Comparison of ENCODE assay signal across 20 cellular contexts in genomic region chr16:84138500-84138823, GRCh38. TPM values are rescaled to one million over a fixed set of nuclear protein-coding genes. Genes with fewer than 3 reads are reported as not detected.
DNase-seq lines count a peak whose midpoint lies in the region; ATAC-seq, FAIRE-seq and TF ChIP-seq lines count a peak whose summit lies in the region.
"Had no signal": no experiment of that assay in that cellular context is flagged by ENCODE, and none has a peak within 500 bp of the region (broad histone marks: within the 10 kb centered on the region; RNA-seq: fewer than 3 reads in every experiment).

No MANE protein-coding gene starts in this region.

- H3K36me3 ChIP-seq in HepG2 (replicated peaks in 1 of 2; ENCODE audit: control insufficient read depth in 1 of 2, insufficient read depth in 2 of 2, low read length in 2 of 2) = no peaks in the 10 kb centered on the region
- H3K36me3 ChIP-seq in right lobe of liver = no peaks in the 10 kb centered on the region
- no peaks in the 10 kb centered on the region for H3K36me3 ChIP-seq in hepatocyte (replicated peaks; ENCODE audit: insufficient read depth, low read depth)
- H3K36me3 ChIP-seq: neutrophil had no signal

- DNase-seq in HepG2 (ENCODE audit: low spot score) = no peak
- DNase-seq in right lobe of liver = no peak
- no peak for DNase-seq in WTC11 (ENCODE audit: low spot score)
- no peak for DNase-seq in hepatocyte (ENCODE audit: low spot score)
- DNase-seq in iPS-NIHi7 (ENCODE audit: extremely low spot score) = no peak
- no peak for DNase-seq in NCI-H2171 treated with DMSO at 0.1 percent for 48 hours (lab: John Stamatoyannopoulos, UW)
- no peak for DNase-seq in AML-193 (lab: John Stamatoyannopoulos, UW)
- no peak for DNase-seq in activated naive CD4-positive, alpha-beta T cell (lab: John Stamatoyannopoulos, UW)
- DNase-seq: activated CD4-positive, alpha-beta T cell treated with anti-CD3 and anti-CD28 coated beads for 1 hour; amniotic stem cell; Caco-2; HCEC 1CT; NCI-H1048; small intestine; stimulated activated naive CD4-positive, alpha-beta T cell treated with Interleukin-2 at 50 U/mL for 16 hours had no signal

- in situ Hi-C loops in HepG2 (cut with HindIII; ENCODE audit: extremely low pct_ligation_motif_present, low pct_unique_long_range_greater_than_20kb) = no loop called here

- BruUV-seq in HepG2 (replicated peaks; lab: Mats Ljungman, UMichigan) = TSS peak; percentile 74

- peaks cover 64% of the 10 kb centered on the region for H3K79me2 ChIP-seq in HepG2 (ENCODE audit: insufficient read depth, low read length)
- H3K79me2 ChIP-seq in hepatocyte = peaks cover 93% of the 10 kb centered on the region

- H3K4me1 Mint-ChIP-seq in WTC11 = peaks cover 54% of the 10 kb centered on the region

- peak overlapping the region; percentile 91 for H3K9ac ChIP-seq in HepG2 (ENCODE audit: insufficient read depth, low read depth, low read length)

- H3K4me1 ChIP-seq in HepG2 (ENCODE audit: insufficient read depth, low read length) (peaks cover 83% of the 10 kb centered on the region), right lobe of liver (no peaks in the 10 kb centered on the region), hepatocyte (ENCODE audit: insufficient read depth) (peaks cover 13% of the 10 kb centered on the region)
- H3K4me1 ChIP-seq: Caco-2 had no signal

- no peak for TF ChIP-seq POLR2A in HepG2 (IDR thresholded peaks at IDR 0.05; ENCODE audit: insufficient read depth in 1 of 2, low read depth in 2 of 2, low read length in 2 of 2)
- no peak for TF ChIP-seq POLR2A in right lobe of liver (IDR thresholded peaks at IDR 0.05)

- 0 out of 2 replicates have a peak, but pooled peaks cover 6% of the 10 kb centered on the region for H3K36me3 Mint-ChIP-seq in WTC11

- FAIRE-seq in HepG2 (lab: Jason Lieb, UNC) = no peak
- FAIRE-seq: frontal cortex, GM12891, small intestine had no signal

- CTCF ChIA-PET in HepG2 (lab: Yijun Ruan, JAX; ENCODE audit: low intra/inter-chr PET ratio, low total read pairs) = interaction anchor here (1.3 kb wide), 1 partner anchor 54 kb away, joined by 4 read pairs; no protein-coding TSS in a partner anchor
- CTCF ChIA-PET in WTC11 (lab: Charles Lee) = interaction anchor here (0.5 to 2.0 kb wide), 4 partner anchors 22 to 224 kb away, joined by 3 to 10 read pairs (median 4); partner anchors contain the start of gene MBTPS1

- H3K27me3 ChIP-seq in HepG2 (ENCODE audit: control insufficient read depth in 1 of 2, insufficient read depth in 2 of 2, low read length in 2 of 2) (no peaks in the 10 kb centered on the region), right lobe of liver (no peaks in the 10 kb centered on the region), hepatocyte (no peaks in the 10 kb centered on the region)
- H3K27me3 ChIP-seq: neutrophil had no signal

- POLR2A ChIA-PET in HepG2 (lab: Yijun Ruan, JAX) = interaction anchor here (1.0 to 8.6 kb wide), 13 partner anchors 17 to 124 kb away, joined by 3 to 142 read pairs (median 5); partner anchors contain the start of genes MBTPS1 and TAF1C
- POLR2A ChIA-PET in WTC11 (lab: Charles Lee) = no interaction called here

- peak overlapping the region; percentile 93 for H3K4me2 ChIP-seq in HepG2 (ENCODE audit: low read depth, low read length)
- H3K4me2 ChIP-seq in hepatocyte = peak overlapping the region; percentile 32

- ATAC-seq in HepG2 = no peak
- no peak for ATAC-seq in right lobe of liver
- no peak for ATAC-seq in WTC11

- H3K9me3 ChIP-seq in HepG2 (ENCODE audit: low read length) (no peaks in the 10 kb centered on the region), right lobe of liver (no peaks in the 10 kb centered on the region), hepatocyte (ENCODE audit: low read depth) (no peaks in the 10 kb centered on the region)
- H3K9me3 ChIP-seq: Caco-2, neutrophil had no signal

- H3K4me3 ChIP-seq in HepG2 (replicated peaks in 1 of 3; ENCODE audit: insufficient read depth in 1 of 3, low read depth in 2 of 3, low read length in 3 of 3) (peak overlapping the region; percentile 57 to 68 (median 59)), right lobe of liver (no peak overlapping the region), hepatocyte (no peak overlapping the region)

- H3K27ac ChIP-seq in HepG2 (ENCODE audit: extremely low read length, insufficient read depth, low read length) (peak overlapping the region; percentile 98), right lobe of liver (no peak overlapping the region), hepatocyte (peak overlapping the region; percentile 90)
- H3K27ac ChIP-seq: neutrophil had no signal

- no peak overlapping the region for H2AFZ ChIP-seq in HepG2 (ENCODE audit: low read length)
- no peak overlapping the region for H2AFZ ChIP-seq in hepatocyte

- H4K20me1 ChIP-seq in HepG2 (ENCODE audit: insufficient read depth, low read length) (peaks cover 3% of the 10 kb centered on the region; the same call in 1 of the 2 replicates), hepatocyte (ENCODE audit: insufficient read depth, poor library complexity, severe bottlenecking) (peaks cover 3% of the 10 kb centered on the region)

- no peaks in the 10 kb centered on the region for H3K9me2 ChIP-seq in hepatocyte (replicated peaks; ENCODE audit: insufficient read depth)

- TF ChIP-seq EP300 in HepG2 (IDR thresholded peaks at IDR 0.05; ENCODE audit: low read depth in 2 of 2, low read length in 2 of 2) = no peak
- no peak for TF ChIP-seq EP300 in HepG2 (CRISPR knock-in tag; IDR thresholded peaks at IDR 0.05; ENCODE audit: borderline replicate concordance)

- 0 out of 2 replicates have a peak, but pooled peaks cover 6% of the 10 kb centered on the region for H3K9me3 Mint-ChIP-seq in WTC11
- H3K9me3 Mint-ChIP-seq: T-helper 1 cell treated with Interleukin-12 subunit alpha and Interleukin-12 subunit beta and Interleukin-4 antibody, amounts not matched to agents 30 μg/mL and 1 μg/mL, for 36 hours had no signal

- intact Hi-C loops in HepG2 (cut with micrococcal nuclease; ENCODE audit: unreplicated experiment) (no loop called here), right lobe of liver (cut with DNase I) (no loop called here)

- TF ChIP-seq RAD21 in HepG2 (CRISPR knock-in tag; IDR thresholded peaks at IDR 0.05) = no peak

- peak overlapping the region; percentile 48; the same call in 1 of the 2 replicates for H3K27ac Mint-ChIP-seq in WTC11

- H3K4me3 Mint-ChIP-seq in WTC11 = no peak overlapping the region

- WGBS in HepG2 (ENCODE audit: low lambda C conversion rate) = 1% methylated on average over 2 of the region's 2 CpGs
- 69% methylated on average over 2 of the region's 2 CpGs for WGBS in right lobe of liver (ENCODE audit: insufficient coverage, low coverage, low lambda C conversion rate, missing lambda C conversion rate)
- 55% methylated on average over 2 of the region's 2 CpGs for WGBS in hepatocyte (ENCODE audit: low lambda C conversion rate, missing lambda C conversion rate)

- H3K27me3 Mint-ChIP-seq in WTC11 (ENCODE audit: low read depth) = no peaks in the 10 kb centered on the region

- TF ChIP-seq CTCF in HepG2 (CRISPR knock-in tag; IDR thresholded peaks at IDR 0.05) (no peak; the same call in 1 of the 2 replicates), right lobe of liver (IDR thresholded peaks at IDR 0.05) (no peak), WTC11 (IDR thresholded peaks at IDR 0.05) (no peak), hepatocyte (IDR thresholded peaks at IDR 0.05; ENCODE audit: poor library complexity) (no peak)

RNA-seq across cellular contexts. Expression of gene HSDL1, which starts 6.5 kb away (rescaled TPM):
- total RNA-seq in HepG2 (2016; rRNA removed; fragmentation: Illumina TruSeq; extraction: Trizol) (41.0 and 49.7 TPM in 2 replicates), right lobe of liver (1 to 10 TPM; 4.3 to 8.1 (median 6.2) TPM), WTC11 (2021) (48.6 to 58.1 TPM (median 53.4 TPM) in 3 replicates), hepatocyte (24.9 and 26.7 TPM in 2 replicates)
- total RNA-seq in HepG2 (2016; cell fraction: cytosol; rRNA removed; fragmentation: Illumina TruSeq; extraction: Trizol; ENCODE audit: low read depth) = 7.8 and 9.0 TPM in 2 replicates
- total RNA-seq in HepG2 (2016; cell fraction: insoluble cytoplasmic fraction; rRNA removed; fragmentation: Illumina TruSeq; extraction: Trizol) = 44.0 and 52.4 TPM in 2 replicates
- 24.0 and 24.1 TPM in 2 replicates for total RNA-seq in HepG2 (2016; cell fraction: membrane; rRNA removed; fragmentation: Illumina TruSeq; extraction: Trizol)
- 44.3 and 51.5 TPM in 2 replicates for total RNA-seq in HepG2 (2016; cell fraction: nucleus; rRNA removed; fragmentation: Illumina TruSeq; extraction: Trizol)
- polyA plus RNA-seq in HepG2 (2011; rRNA removed) (38.5 and 49.2 TPM in 2 replicates), hepatocyte (14.3 and 20.1 TPM in 2 replicates)
- polyA plus RNA-seq in HepG2 (2011; cell fraction: cytosol; rRNA removed) = 16.7 and 25.9 TPM in 2 replicates
- 63.7 and 74.4 TPM in 2 replicates for polyA plus RNA-seq in HepG2 (2011; cell fraction: nucleus; rRNA removed)
- polyA plus RNA-seq in HepG2 (2012) = 37.4 and 44.3 TPM in 2 replicates
- 4.0 and 5.2 TPM in 2 replicates for polyA plus RNA-seq in HepG2 (2016; cell fraction: cytosol; fragmentation: Illumina TruSeq; extraction: Trizol; ENCODE audit: low read depth)
- polyA plus RNA-seq in HepG2 (2016; cell fraction: insoluble cytoplasmic fraction; fragmentation: Illumina TruSeq; extraction: Trizol; ENCODE audit: low read depth) = 31.8 and 35.8 TPM in 2 replicates
- polyA plus RNA-seq in HepG2 (2016; cell fraction: membrane; fragmentation: Illumina TruSeq; extraction: Trizol; ENCODE audit: low read depth) = 9.4 and 9.5 TPM in 2 replicates
- 82.3 and 86.1 TPM in 2 replicates for polyA plus RNA-seq in HepG2 (2016; cell fraction: nucleus; fragmentation: Illumina TruSeq; extraction: Trizol; ENCODE audit: insufficient read depth, low read depth)
- 16.9 and 31.3 TPM in 2 replicates for polyA minus RNA-seq in HepG2 (2011; rRNA and poly(A)+ RNA removed; ENCODE audit: low replicate concordance)
- polyA minus RNA-seq in HepG2 (2011; cell fraction: cytosol; rRNA and poly(A)+ RNA removed) = 17.4 and 22.4 TPM in 2 replicates
- polyA minus RNA-seq in HepG2 (2011; cell fraction: nucleus; rRNA and poly(A)+ RNA removed) = 37.8 and 49.3 TPM in 2 replicates

RNA-seq across cellular contexts. Expression of gene DNAAF1, which starts 6.6 kb away (rescaled TPM):
- 0.04 TPM in 1 of 2 replicates, not detected in the other for total RNA-seq in HepG2 (2016; rRNA removed; fragmentation: Illumina TruSeq; extraction: Trizol)
- total RNA-seq in HepG2 (2016; cell fraction: cytosol; rRNA removed; fragmentation: Illumina TruSeq; extraction: Trizol; ENCODE audit: low read depth) = not detected in 2 replicates
- total RNA-seq in HepG2 (2016; cell fraction: insoluble cytoplasmic fraction; rRNA removed; fragmentation: Illumina TruSeq; extraction: Trizol) = 0.09 TPM in 1 of 2 replicates, not detected in the other
- 0.21 and 0.28 TPM in 2 replicates for total RNA-seq in HepG2 (2016; cell fraction: membrane; rRNA removed; fragmentation: Illumina TruSeq; extraction: Trizol)
- total RNA-seq in HepG2 (2016; cell fraction: nucleus; rRNA removed; fragmentation: Illumina TruSeq; extraction: Trizol) = 0.22 and 0.25 TPM in 2 replicates
- 0.07 TPM in 1 of 2 replicates, not detected in the other for polyA plus RNA-seq in HepG2 (2011; rRNA removed)
- polyA plus RNA-seq in HepG2 (2011; cell fraction: cytosol; rRNA removed) = not detected in 2 replicates
- polyA plus RNA-seq in HepG2 (2011; cell fraction: nucleus; rRNA removed) = 0.10 and 0.48 TPM in 2 replicates
- polyA plus RNA-seq in HepG2 (2012) = 0.09 TPM in 1 of 2 replicates, not detected in the other
- not detected in 2 replicates for polyA plus RNA-seq in HepG2 (2016; cell fraction: cytosol; fragmentation: Illumina TruSeq; extraction: Trizol; ENCODE audit: low read depth)
- not detected in 2 replicates for polyA plus RNA-seq in HepG2 (2016; cell fraction: insoluble cytoplasmic fraction; fragmentation: Illumina TruSeq; extraction: Trizol; ENCODE audit: low read depth)
- polyA plus RNA-seq in HepG2 (2016; cell fraction: membrane; fragmentation: Illumina TruSeq; extraction: Trizol; ENCODE audit: low read depth) = not detected in 2 replicates
- 0.35 and 0.44 TPM in 2 replicates for polyA plus RNA-seq in HepG2 (2016; cell fraction: nucleus; fragmentation: Illumina TruSeq; extraction: Trizol; ENCODE audit: insufficient read depth, low read depth)
- 0.37 TPM in 1 of 2 replicates, not detected in the other for polyA minus RNA-seq in HepG2 (2011; rRNA and poly(A)+ RNA removed; ENCODE audit: low replicate concordance)
- not detected in 2 replicates for polyA minus RNA-seq in HepG2 (2011; cell fraction: cytosol; rRNA and poly(A)+ RNA removed)
- polyA minus RNA-seq in HepG2 (2011; cell fraction: nucleus; rRNA and poly(A)+ RNA removed) = 0.37 TPM in 1 of 2 replicates, not detected in the other
- 1 to 10 TPM in 3 of 6 experiments, under 1 TPM in 1, not detected in 2; 0.37 to 5.6 (median 2.1) TPM for total RNA-seq in right lobe of liver
- total RNA-seq in WTC11 (2021) = 0.09 to 0.62 TPM (median 0.20 TPM) in 3 replicates
- 0.13 and 0.16 TPM in 2 replicates for total RNA-seq in hepatocyte
- polyA plus RNA-seq in hepatocyte = 0.12 and 0.31 TPM in 2 replicates
- total RNA-seq: mesenteric fat pad had no signal

RNA-seq across cellular contexts. Expression of gene MBTPS1, which starts 21.7 kb away (rescaled TPM):
- total RNA-seq in HepG2 (2016; rRNA removed; fragmentation: Illumina TruSeq; extraction: Trizol) (42.0 and 56.7 TPM in 2 replicates), right lobe of liver (10 to 100 TPM; 34.5 to 45.6 (median 40.1) TPM), WTC11 (2021) (45.1 to 47.4 TPM (median 46.9 TPM) in 3 replicates), hepatocyte (76.8 and 82.9 TPM in 2 replicates)
- 14.4 and 16.1 TPM in 2 replicates for total RNA-seq in HepG2 (2016; cell fraction: cytosol; rRNA removed; fragmentation: Illumina TruSeq; extraction: Trizol; ENCODE audit: low read depth)
- 36.6 and 55.6 TPM in 2 replicates for total RNA-seq in HepG2 (2016; cell fraction: insoluble cytoplasmic fraction; rRNA removed; fragmentation: Illumina TruSeq; extraction: Trizol)
- 45.4 and 47.4 TPM in 2 replicates for total RNA-seq in HepG2 (2016; cell fraction: membrane; rRNA removed; fragmentation: Illumina TruSeq; extraction: Trizol)
- total RNA-seq in HepG2 (2016; cell fraction: nucleus; rRNA removed; fragmentation: Illumina TruSeq; extraction: Trizol) = 69.1 and 74.7 TPM in 2 replicates
- polyA plus RNA-seq in HepG2 (2011; rRNA removed) (83.4 and 91.3 TPM in 2 replicates), hepatocyte (61.5 and 65.9 TPM in 2 replicates)
- 67.3 and 71.7 TPM in 2 replicates for polyA plus RNA-seq in HepG2 (2011; cell fraction: cytosol; rRNA removed)
- 131 and 133 TPM in 2 replicates for polyA plus RNA-seq in HepG2 (2011; cell fraction: nucleus; rRNA removed)
- 62.6 and 69.2 TPM in 2 replicates for polyA plus RNA-seq in HepG2 (2012)
- 8.3 TPM in 2 replicates for polyA plus RNA-seq in HepG2 (2016; cell fraction: cytosol; fragmentation: Illumina TruSeq; extraction: Trizol; ENCODE audit: low read depth)
- 38.4 and 45.1 TPM in 2 replicates for polyA plus RNA-seq in HepG2 (2016; cell fraction: insoluble cytoplasmic fraction; fragmentation: Illumina TruSeq; extraction: Trizol; ENCODE audit: low read depth)
- 28.8 and 29.8 TPM in 2 replicates for polyA plus RNA-seq in HepG2 (2016; cell fraction: membrane; fragmentation: Illumina TruSeq; extraction: Trizol; ENCODE audit: low read depth)
- polyA plus RNA-seq in HepG2 (2016; cell fraction: nucleus; fragmentation: Illumina TruSeq; extraction: Trizol; ENCODE audit: insufficient read depth, low read depth) = 102 and 104 TPM in 2 replicates
- polyA minus RNA-seq in HepG2 (2011; rRNA and poly(A)+ RNA removed; ENCODE audit: low replicate concordance) = 115 TPM in 2 replicates
- 74.7 and 82.8 TPM in 2 replicates for polyA minus RNA-seq in HepG2 (2011; cell fraction: cytosol; rRNA and poly(A)+ RNA removed)
- polyA minus RNA-seq in HepG2 (2011; cell fraction: nucleus; rRNA and poly(A)+ RNA removed) = 177 and 179 TPM in 2 replicates

RNA-seq across cellular contexts. Expression of gene TAF1C, which starts 48.4 kb away (rescaled TPM):
- total RNA-seq in HepG2 (2016; rRNA removed; fragmentation: Illumina TruSeq; extraction: Trizol) (8.3 and 15.6 TPM in 2 replicates), right lobe of liver (10 to 100 TPM; 11.0 to 28.3 (median 19.3) TPM), WTC11 (2021) (71.2 to 89.7 TPM (median 74.7 TPM) in 3 replicates), hepatocyte (30.2 and 32.8 TPM in 2 replicates)
- total RNA-seq in HepG2 (2016; cell fraction: cytosol; rRNA removed; fragmentation: Illumina TruSeq; extraction: Trizol; ENCODE audit: low read depth) = 9.0 and 11.9 TPM in 2 replicates
- total RNA-seq in HepG2 (2016; cell fraction: insoluble cytoplasmic fraction; rRNA removed; fragmentation: Illumina TruSeq; extraction: Trizol) = 5.7 and 17.7 TPM in 2 replicates
- total RNA-seq in HepG2 (2016; cell fraction: membrane; rRNA removed; fragmentation: Illumina TruSeq; extraction: Trizol) = 9.2 and 10.3 TPM in 2 replicates
- 33.5 and 39.8 TPM in 2 replicates for total RNA-seq in HepG2 (2016; cell fraction: nucleus; rRNA removed; fragmentation: Illumina TruSeq; extraction: Trizol)
- polyA plus RNA-seq in HepG2 (2011; rRNA removed) (20.8 and 25.2 TPM in 2 replicates), hepatocyte (39.2 and 58.0 TPM in 2 replicates)
- 6.5 and 8.8 TPM in 2 replicates for polyA plus RNA-seq in HepG2 (2011; cell fraction: cytosol; rRNA removed)
- 318 and 424 TPM in 2 replicates for polyA plus RNA-seq in HepG2 (2011; cell fraction: nucleus; rRNA removed)
- 24.5 and 34.3 TPM in 2 replicates for polyA plus RNA-seq in HepG2 (2012)
- 1.1 and 1.7 TPM in 2 replicates for polyA plus RNA-seq in HepG2 (2016; cell fraction: cytosol; fragmentation: Illumina TruSeq; extraction: Trizol; ENCODE audit: low read depth)
- 9.1 and 13.0 TPM in 2 replicates for polyA plus RNA-seq in HepG2 (2016; cell fraction: insoluble cytoplasmic fraction; fragmentation: Illumina TruSeq; extraction: Trizol; ENCODE audit: low read depth)
- 1.9 and 2.6 TPM in 2 replicates for polyA plus RNA-seq in HepG2 (2016; cell fraction: membrane; fragmentation: Illumina TruSeq; extraction: Trizol; ENCODE audit: low read depth)
- 119 and 132 TPM in 2 replicates for polyA plus RNA-seq in HepG2 (2016; cell fraction: nucleus; fragmentation: Illumina TruSeq; extraction: Trizol; ENCODE audit: insufficient read depth, low read depth)
- polyA minus RNA-seq in HepG2 (2011; rRNA and poly(A)+ RNA removed; ENCODE audit: low replicate concordance) = 40.8 and 57.1 TPM in 2 replicates
- polyA minus RNA-seq in HepG2 (2011; cell fraction: cytosol; rRNA and poly(A)+ RNA removed) = 4.0 and 5.1 TPM in 2 replicates
- polyA minus RNA-seq in HepG2 (2011; cell fraction: nucleus; rRNA and poly(A)+ RNA removed) = 62.5 and 75.1 TPM in 2 replicates

RNA-seq across cellular contexts. Expression of gene ADAD2, which starts 52.5 kb away (rescaled TPM):
- total RNA-seq in HepG2 (2016; rRNA removed; fragmentation: Illumina TruSeq; extraction: Trizol) = not detected in 2 replicates
- not detected in 2 replicates for total RNA-seq in HepG2 (2016; cell fraction: cytosol; rRNA removed; fragmentation: Illumina TruSeq; extraction: Trizol; ENCODE audit: low read depth)
- total RNA-seq in HepG2 (2016; cell fraction: insoluble cytoplasmic fraction; rRNA removed; fragmentation: Illumina TruSeq; extraction: Trizol) = not detected in 2 replicates
- total RNA-seq in HepG2 (2016; cell fraction: membrane; rRNA removed; fragmentation: Illumina TruSeq; extraction: Trizol) = not detected in 2 replicates
- total RNA-seq in HepG2 (2016; cell fraction: nucleus; rRNA removed; fragmentation: Illumina TruSeq; extraction: Trizol) = not detected in 2 replicates
- not detected in 2 replicates for polyA plus RNA-seq in HepG2 (2011; rRNA removed)
- polyA plus RNA-seq in HepG2 (2011; cell fraction: cytosol; rRNA removed) = 0.03 TPM in 1 of 2 replicates, not detected in the other
- polyA plus RNA-seq in HepG2 (2011; cell fraction: nucleus; rRNA removed) = not detected in 2 replicates
- polyA plus RNA-seq in HepG2 (2012) = not detected in 2 replicates
- not detected in 2 replicates for polyA plus RNA-seq in HepG2 (2016; cell fraction: cytosol; fragmentation: Illumina TruSeq; extraction: Trizol; ENCODE audit: low read depth)
- polyA plus RNA-seq in HepG2 (2016; cell fraction: insoluble cytoplasmic fraction; fragmentation: Illumina TruSeq; extraction: Trizol; ENCODE audit: low read depth) = not detected in 2 replicates
- not detected in 2 replicates for polyA plus RNA-seq in HepG2 (2016; cell fraction: membrane; fragmentation: Illumina TruSeq; extraction: Trizol; ENCODE audit: low read depth)
- not detected in 2 replicates for polyA plus RNA-seq in HepG2 (2016; cell fraction: nucleus; fragmentation: Illumina TruSeq; extraction: Trizol; ENCODE audit: insufficient read depth, low read depth)
- not detected in 2 replicates for polyA minus RNA-seq in HepG2 (2011; rRNA and poly(A)+ RNA removed; ENCODE audit: low replicate concordance)
- not detected in 2 replicates for polyA minus RNA-seq in HepG2 (2011; cell fraction: cytosol; rRNA and poly(A)+ RNA removed)
- not detected in 2 replicates for polyA minus RNA-seq in HepG2 (2011; cell fraction: nucleus; rRNA and poly(A)+ RNA removed)
- 1 to 10 TPM in 1 of 6 experiments, under 1 TPM in 1, not detected in 4; 0.87 to 1.0 TPM for total RNA-seq in right lobe of liver
- 0.71 to 1.6 TPM (median 1.4 TPM) in 3 replicates for total RNA-seq in WTC11 (2021)
- total RNA-seq in hepatocyte = not detected in 2 replicates
- 0.30 TPM in 1 of 2 replicates, not detected in the other for polyA plus RNA-seq in hepatocyte
- total RNA-seq: Caco-2, frontal cortex, mesenteric fat pad had no signal

Comparison
In these comparisons a context has a peak if more than half of its experiments do, and no peak if none do; other contexts are left out.
1. H3K27ac ChIP-seq: peak in HepG2 (single experiment) and hepatocyte (single experiment); none in right lobe of liver (0 of 3).
2. H3K4me3 ChIP-seq: peak in HepG2 (3 of 3); none in right lobe of liver (0 of 3) and hepatocyte (single experiment).